1 cellular context compared by ENCODE assay signal in the genomic region with DNA sequence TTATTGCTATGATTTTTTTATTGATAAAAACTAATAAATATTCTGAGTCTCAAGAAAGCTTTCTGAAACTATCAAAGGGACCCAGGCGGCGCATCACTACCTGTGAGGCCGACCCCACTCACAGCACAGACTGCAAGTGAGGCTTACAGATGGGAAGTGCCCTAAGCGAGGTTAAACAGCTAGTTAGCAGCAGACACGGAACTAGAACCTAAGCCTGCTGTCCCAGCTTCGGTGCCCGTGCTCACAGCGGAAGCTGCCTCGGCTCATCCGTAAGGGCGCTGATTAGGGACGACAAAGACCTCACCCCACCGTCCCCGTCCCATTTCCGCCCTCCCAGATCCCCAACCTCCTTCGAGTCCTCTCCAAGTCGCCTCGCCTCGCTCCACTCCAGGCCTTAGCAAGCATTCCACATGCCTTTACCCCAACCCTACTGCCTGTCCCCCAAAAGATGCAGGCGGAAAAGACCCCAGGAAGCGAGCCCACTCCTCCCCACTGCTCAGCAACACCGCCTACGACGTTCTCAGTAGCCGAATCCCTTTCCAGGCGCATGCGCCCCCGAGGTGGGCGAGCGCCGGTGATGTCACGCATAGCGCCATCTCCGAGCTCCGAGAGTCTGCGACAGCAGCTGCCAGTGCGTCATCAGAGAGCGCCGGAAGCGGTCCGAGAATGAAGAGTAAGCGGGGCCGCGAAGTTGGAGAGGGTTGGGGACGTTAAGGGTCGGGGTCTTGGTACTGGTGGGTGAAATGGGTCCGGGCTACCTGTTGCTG.
TF ChIP-seq lines count a peak whose summit lies in the region.

POP4 (plus strand) TSS at position 631 of the 767 bp plus-strand sequence; CDS start at position 667, 36 bp downstream.

TF ChIP-seq in K562, 482 proteins besides CTCF, POLR2A, EP300 and RAD21 (continued from another document and continues in another):
- TF ChIP-seq CHD7 (IDR thresholded peaks at IDR 0.05; ENCODE audit: low read depth, low read length) (no peak), ZNF263 (CRISPR knock-in tag; IDR thresholded peaks at IDR 0.05; ENCODE audit: borderline replicate concordance) (no peak), SIN3B (IDR thresholded peaks at IDR 0.05; ENCODE audit: low read depth) (peak; percentile 97), TAF15 (IDR thresholded peaks at IDR 0.05; ENCODE audit: low read depth, low read length) (no peak), ZNF408 (CRISPR knock-in tag; IDR thresholded peaks at IDR 0.05; ENCODE audit: low read depth) (no peak), KAT7 (CRISPR knock-in tag; IDR thresholded peaks at IDR 0.05; ENCODE audit: borderline replicate concordance) (peak; percentile 36; the same call in 1 of the 2 replicates), FOXK1 (CRISPR knock-in tag; IDR thresholded peaks at IDR 0.05; ENCODE audit: borderline replicate concordance) (peak; percentile 77; the same call in 1 of the 2 replicates), CC2D1A (IDR thresholded peaks at IDR 0.05) (no peak), SAFB2 (IDR thresholded peaks at IDR 0.05; ENCODE audit: borderline replicate concordance, low read depth, low read length, severe bottlenecking) (no peak), SMARCC2 (IDR thresholded peaks at IDR 0.05; ENCODE audit: low read depth) (no peak), ZNF184 (CRISPR knock-in tag; IDR thresholded peaks at IDR 0.05) (no peak), XRCC5 (IDR thresholded peaks at IDR 0.05; ENCODE audit: low read depth, low read length) (no peak), KAT8 (IDR thresholded peaks at IDR 0.05; ENCODE audit: low read depth) (peak; percentile 44; the same call in 1 of the 2 replicates), ZNF239 (CRISPR knock-in tag; IDR thresholded peaks at IDR 0.05) (no peak), PTRF (tag; IDR thresholded peaks at IDR 0.05) (no peak), TSHZ1 (CRISPR knock-in tag; IDR thresholded peaks at IDR 0.05) (no peak), MCM7 (IDR thresholded peaks at IDR 0.05) (no peak), SIN3A (IDR thresholded peaks at IDR 0.05; ENCODE audit: borderline replicate concordance in 2 of 2, control insufficient read depth in 1 of 2, low read depth in 2 of 2, low read length in 2 of 2) (peak; percentile 96 to 98), MLX (CRISPR knock-in tag; conservative IDR thresholded peaks at IDR 0.05) (no peak), ZNF431 (CRISPR knock-in tag; IDR thresholded peaks at IDR 0.05) (no peak), NFE2 (IDR thresholded peaks at IDR 0.05; ENCODE audit: low read depth) (no peak), GTF2E2 (tag; IDR thresholded peaks at IDR 0.05) (no peak), ZNF124 (CRISPR knock-in tag; IDR thresholded peaks at IDR 0.05) (no peak)
- TF ChIP-seq, protein P1, sequence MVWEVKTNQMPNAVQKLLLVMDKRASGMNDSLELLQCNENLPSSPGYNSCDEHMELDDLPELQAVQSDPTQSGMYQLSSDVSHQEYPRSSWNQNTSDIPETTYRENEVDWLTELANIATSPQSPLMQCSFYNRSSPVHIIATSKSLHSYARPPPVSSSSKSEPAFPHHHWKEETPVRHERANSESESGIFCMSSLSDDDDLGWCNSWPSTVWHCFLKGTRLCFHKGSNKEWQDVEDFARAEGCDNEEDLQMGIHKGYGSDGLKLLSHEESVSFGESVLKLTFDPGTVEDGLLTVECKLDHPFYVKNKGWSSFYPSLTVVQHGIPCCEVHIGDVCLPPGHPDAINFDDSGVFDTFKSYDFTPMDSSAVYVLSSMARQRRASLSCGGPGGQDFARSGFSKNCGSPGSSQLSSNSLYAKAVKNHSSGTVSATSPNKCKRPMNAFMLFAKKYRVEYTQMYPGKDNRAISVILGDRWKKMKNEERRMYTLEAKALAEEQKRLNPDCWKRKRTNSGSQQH (CRISPR knock-in tag; IDR thresholded peaks at IDR 0.05): peak; percentile 84
- TF ChIP-seq, protein P2, sequence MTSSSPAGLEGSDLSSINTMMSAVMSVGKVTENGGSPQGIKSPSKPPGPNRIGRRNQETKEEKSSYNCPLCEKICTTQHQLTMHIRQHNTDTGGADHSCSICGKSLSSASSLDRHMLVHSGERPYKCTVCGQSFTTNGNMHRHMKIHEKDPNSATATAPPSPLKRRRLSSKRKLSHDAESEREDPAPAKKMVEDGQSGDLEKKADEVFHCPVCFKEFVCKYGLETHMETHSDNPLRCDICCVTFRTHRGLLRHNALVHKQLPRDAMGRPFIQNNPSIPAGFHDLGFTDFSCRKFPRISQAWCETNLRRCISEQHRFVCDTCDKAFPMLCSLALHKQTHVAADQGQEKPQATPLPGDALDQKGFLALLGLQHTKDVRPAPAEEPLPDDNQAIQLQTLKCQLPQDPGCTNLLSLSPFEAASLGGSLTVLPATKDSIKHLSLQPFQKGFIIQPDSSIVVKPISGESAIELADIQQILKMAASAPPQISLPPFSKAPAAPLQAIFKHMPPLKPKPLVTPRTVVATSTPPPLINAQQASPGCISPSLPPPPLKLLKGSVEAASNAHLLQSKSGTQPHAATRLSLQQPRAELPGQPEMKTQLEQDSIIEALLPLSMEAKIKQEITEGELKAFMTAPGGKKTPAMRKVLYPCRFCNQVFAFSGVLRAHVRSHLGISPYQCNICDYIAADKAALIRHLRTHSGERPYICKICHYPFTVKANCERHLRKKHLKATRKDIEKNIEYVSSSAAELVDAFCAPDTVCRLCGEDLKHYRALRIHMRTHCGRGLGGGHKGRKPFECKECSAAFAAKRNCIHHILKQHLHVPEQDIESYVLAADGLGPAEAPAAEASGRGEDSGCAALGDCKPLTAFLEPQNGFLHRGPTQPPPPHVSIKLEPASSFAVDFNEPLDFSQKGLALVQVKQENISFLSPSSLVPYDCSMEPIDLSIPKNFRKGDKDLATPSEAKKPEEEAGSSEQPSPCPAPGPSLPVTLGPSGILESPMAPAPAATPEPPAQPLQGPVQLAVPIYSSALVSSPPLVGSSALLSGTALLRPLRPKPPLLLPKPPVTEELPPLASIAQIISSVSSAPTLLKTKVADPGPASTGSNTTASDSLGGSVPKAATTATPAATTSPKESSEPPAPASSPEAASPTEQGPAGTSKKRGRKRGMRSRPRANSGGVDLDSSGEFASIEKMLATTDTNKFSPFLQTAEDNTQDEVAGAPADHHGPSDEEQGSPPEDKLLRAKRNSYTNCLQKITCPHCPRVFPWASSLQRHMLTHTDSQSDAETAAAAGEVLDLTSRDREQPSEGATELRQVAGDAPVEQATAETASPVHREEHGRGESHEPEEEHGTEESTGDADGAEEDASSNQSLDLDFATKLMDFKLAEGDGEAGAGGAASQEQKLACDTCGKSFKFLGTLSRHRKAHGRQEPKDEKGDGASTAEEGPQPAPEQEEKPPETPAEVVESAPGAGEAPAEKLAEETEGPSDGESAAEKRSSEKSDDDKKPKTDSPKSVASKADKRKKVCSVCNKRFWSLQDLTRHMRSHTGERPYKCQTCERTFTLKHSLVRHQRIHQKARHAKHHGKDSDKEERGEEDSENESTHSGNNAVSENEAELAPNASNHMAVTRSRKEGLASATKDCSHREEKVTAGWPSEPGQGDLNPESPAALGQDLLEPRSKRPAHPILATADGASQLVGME (CRISPR knock-in tag; IDR thresholded peaks at IDR 0.05): no peak
- TF ChIP-seq, protein P3, sequence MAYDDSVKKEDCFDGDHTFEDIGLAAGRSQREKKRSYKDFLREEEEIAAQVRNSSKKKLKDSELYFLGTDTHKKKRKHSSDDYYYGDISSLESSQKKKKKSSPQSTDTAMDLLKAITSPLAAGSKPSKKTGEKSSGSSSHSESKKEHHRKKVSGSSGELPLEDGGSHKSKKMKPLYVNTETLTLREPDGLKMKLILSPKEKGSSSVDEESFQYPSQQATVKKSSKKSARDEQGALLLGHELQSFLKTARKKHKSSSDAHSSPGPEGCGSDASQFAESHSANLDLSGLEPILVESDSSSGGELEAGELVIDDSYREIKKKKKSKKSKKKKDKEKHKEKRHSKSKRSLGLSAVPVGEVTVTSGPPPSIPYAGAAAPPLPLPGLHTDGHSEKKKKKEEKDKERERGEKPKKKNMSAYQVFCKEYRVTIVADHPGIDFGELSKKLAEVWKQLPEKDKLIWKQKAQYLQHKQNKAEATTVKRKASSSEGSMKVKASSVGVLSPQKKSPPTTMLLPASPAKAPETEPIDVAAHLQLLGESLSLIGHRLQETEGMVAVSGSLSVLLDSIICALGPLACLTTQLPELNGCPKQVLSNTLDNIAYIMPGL (CRISPR knock-in tag; IDR thresholded peaks at IDR 0.05): no peak; the same call in 1 of the 2 replicates
